In genomic region chr18:7897119-7897518, GRCh38 we compare ENCODE assay signal across 21 cellular contexts.
DNase-seq lines count a peak whose midpoint lies in the region; ATAC-seq lines count a peak whose summit lies in the region.
"Had no signal": no experiment of that assay in that cellular context is flagged by ENCODE, and none has a peak within 500 bp of the region (broad histone marks: within the 10 kb centered on the region; RNA-seq: fewer than 3 reads in every experiment).

No MANE protein-coding gene starts in this region.

- 87% methylated on average over 4 of the region's 4 CpGs for WGBS in mesenchymal stem cell

- no peak overlapping the region for H3K18ac ChIP-seq in mesenchymal stem cell (ENCODE audit: low read depth in 1 of 2, low read length in 2 of 2)

- H3K27ac Mint-ChIP-seq in stimulated activated memory B cell treated with anti-CD40 and anti-IgM and Interleukin-4, amounts not matched to agents 10 μg/mL and 1 μg/mL and 100 μg/mL, for 72 hours, result no peak overlapping the region

- H3K4ac ChIP-seq in mesenchymal stem cell (ENCODE audit: low read depth in 1 of 2, low read length in 2 of 2), result no peak overlapping the region

- H4K91ac ChIP-seq in mesenchymal stem cell (ENCODE audit: low read length), result no peak overlapping the region

- peak; percentile 50 for DNase-seq in adipocyte (ENCODE audit: low read depth)
- DNase-seq in fibroblast of gingiva (ENCODE audit: low read depth), result peak; percentile 90
- no peak for DNase-seq in mesenchymal stem cell
- no peak for DNase-seq in NOMO-1 treated with dmso at 0.1 percent for 144 hours (lab: John Stamatoyannopoulos, UW; ENCODE audit: unreplicated experiment)
- DNase-seq: activated CD4-positive, alpha-beta T cell treated with anti-CD3 and anti-CD28 coated beads, Interleukin-2, amount 50 U/mL, for 4 hours; DND-41; foreskin melanocyte; KG1; MV-4-11; NCI-H1694 treated with DMSO at 0.1 percent for 48 hours; NCI-H2227 treated with DMSO at 0.1 percent for 48 hours; NCI-H82; PC-9; stimulated activated CD4-positive, alpha-beta T cell treated with anti-CD3 and anti-CD28 coated beads, Interleukin-2, amount 100 ng/mL, for 48 hours; stomach; T-helper 2 cell; WERI-Rb-1 had no signal

- no peak overlapping the region for H2AFZ ChIP-seq in mesenchymal stem cell (ENCODE audit: low read depth, low read length)
- H2AFZ ChIP-seq: PC-9 had no signal

- H2BK12ac ChIP-seq in mesenchymal stem cell (ENCODE audit: low read length in 2 of 2), result no peak overlapping the region

- H2BK5ac ChIP-seq in mesenchymal stem cell (ENCODE audit: low read depth, low read length, poor library complexity, severe bottlenecking), result no peak overlapping the region

- no peak for ATAC-seq in stimulated activated memory B cell treated with anti-CD40 and anti-IgM and Interleukin-4, amounts not matched to agents 10 μg/mL and 1 μg/mL and 100 μg/mL, for 72 hours
- ATAC-seq in HG02763 (IDR thresholded peaks at IDR 0.05; ENCODE audit: unreplicated experiment), result no peak

- no peaks in the 10 kb centered on the region for H3K27me3 Mint-ChIP-seq in stimulated activated memory B cell treated with anti-CD40 and anti-IgM and Interleukin-4, amounts not matched to agents 10 μg/mL and 1 μg/mL and 100 μg/mL, for 72 hours

- H3K27me3 ChIP-seq in adipocyte (replicated peaks; ENCODE audit: control insufficient read depth, insufficient read depth, low read length), result no peaks in the 10 kb centered on the region
- no peaks in the 10 kb centered on the region for H3K27me3 ChIP-seq in mesenchymal stem cell (ENCODE audit: control insufficient read depth in 1 of 2, insufficient read depth in 1 of 2, low read length in 2 of 2)
- no peaks in the 10 kb centered on the region for H3K27me3 ChIP-seq in subcutaneous abdominal adipose tissue (ENCODE audit: control insufficient read depth in 5 of 5, insufficient read depth in 4 of 5, low read length in 5 of 5)
- H3K27me3 ChIP-seq: stomach had no signal

- peak overlapping the region; percentile 45 for H3K4me3 ChIP-seq in adipocyte (ENCODE audit: low read length)
- H3K4me3 ChIP-seq in mesenchymal stem cell (ENCODE audit: insufficient read depth in 1 of 2, low read depth in 1 of 2, low read length in 2 of 2), result peak overlapping the region in 1 of 2 experiments; percentile 26
- H3K4me3 ChIP-seq in subcutaneous abdominal adipose tissue (ENCODE audit: low read depth in 1 of 5, low read length in 5 of 5), result peak overlapping the region in 1 of 5 donors; percentile 11
- H3K4me3 ChIP-seq: PC-9, skin epidermis, stomach had no signal

- no peak overlapping the region for H3K27ac ChIP-seq in mesenchymal stem cell (ENCODE audit: low read length, poor library complexity, severe bottlenecking)
- H3K27ac ChIP-seq in subcutaneous abdominal adipose tissue (ENCODE audit: low read depth, low read length), result peak overlapping the region; percentile 70
- H3K27ac ChIP-seq: PC-9, stomach, WERI-Rb-1 had no signal

- H3K36me3 ChIP-seq in adipocyte (ENCODE audit: control insufficient read depth, insufficient read depth, low read length, severe bottlenecking) (no peaks in the 10 kb centered on the region), mesenchymal stem cell (ENCODE audit: control insufficient read depth in 1 of 2, insufficient read depth in 2 of 2, low read depth in 1 of 2, low read length in 2 of 2) (no peaks in the 10 kb centered on the region), subcutaneous abdominal adipose tissue (ENCODE audit: control insufficient read depth in 5 of 5, insufficient read depth in 5 of 5, low read length in 5 of 5) (no peaks in the 10 kb centered on the region)
- H3K36me3 ChIP-seq: stomach, WERI-Rb-1 had no signal

- H2AK5ac ChIP-seq in mesenchymal stem cell (ENCODE audit: low read length, severe bottlenecking), result no peak overlapping the region

- no peak overlapping the region for H4K8ac ChIP-seq in mesenchymal stem cell (ENCODE audit: low read length)

- H3K9me3 Mint-ChIP-seq in stimulated activated memory B cell treated with anti-CD40 and anti-IgM and Interleukin-4, amounts not matched to agents 10 μg/mL and 1 μg/mL and 100 μg/mL, for 72 hours, result no peaks in the 10 kb centered on the region

- no peak overlapping the region for H3K23ac ChIP-seq in mesenchymal stem cell (ENCODE audit: low read length in 2 of 2)

- no peaks in the 10 kb centered on the region for H3K9me3 ChIP-seq in adipocyte (ENCODE audit: control insufficient read depth, low read length)
- no peaks in the 10 kb centered on the region for H3K9me3 ChIP-seq in mesenchymal stem cell (ENCODE audit: control insufficient read depth, low read length)
- no peaks in the 10 kb centered on the region for H3K9me3 ChIP-seq in subcutaneous abdominal adipose tissue (ENCODE audit: control insufficient read depth in 5 of 5, low read length in 5 of 5)
- H3K9me3 ChIP-seq: stomach had no signal

- no peak overlapping the region for H2BK15ac ChIP-seq in mesenchymal stem cell (ENCODE audit: low read depth, poor library complexity, severe bottlenecking)

- H3K36me3 Mint-ChIP-seq in stimulated activated memory B cell treated with anti-CD40 and anti-IgM and Interleukin-4, amounts not matched to agents 10 μg/mL and 1 μg/mL and 100 μg/mL, for 72 hours, result no peaks in the 10 kb centered on the region

- H3K14ac ChIP-seq in mesenchymal stem cell (ENCODE audit: low read length in 2 of 2), result no peak overlapping the region

- H2BK120ac ChIP-seq in mesenchymal stem cell (ENCODE audit: low read depth, low read length), result no peak overlapping the region

- peaks cover 25% of the 10 kb centered on the region for H3K79me1 ChIP-seq in mesenchymal stem cell (replicated peaks; ENCODE audit: low read length, poor library complexity, severe bottlenecking)

- H3K4me1 ChIP-seq in adipocyte (ENCODE audit: control insufficient read depth, insufficient read depth, low read length) (peaks cover 52% of the 10 kb centered on the region), mesenchymal stem cell (ENCODE audit: control insufficient read depth, insufficient read depth, low read depth, low read length) (peaks cover 3% of the 10 kb centered on the region), subcutaneous abdominal adipose tissue (ENCODE audit: control insufficient read depth in 5 of 5, insufficient read depth in 5 of 5, low read length in 5 of 5) (peaks cover 0 to 52% (median 40%) of the 10 kb centered on the region in 5 donors)

- no peak overlapping the region for H3K4me3 Mint-ChIP-seq in stimulated activated memory B cell treated with anti-CD40 and anti-IgM and Interleukin-4, amounts not matched to agents 10 μg/mL and 1 μg/mL and 100 μg/mL, for 72 hours

- H3K9ac ChIP-seq in adipocyte (ENCODE audit: low read length) (peak overlapping the region; percentile 87), mesenchymal stem cell (ENCODE audit: low read length) (peak overlapping the region; percentile 5), subcutaneous abdominal adipose tissue (ENCODE audit: low read length in 5 of 5) (peak overlapping the region in 3 of 5 donors; percentile 21 to 39 (median 38))

- no peaks in the 10 kb centered on the region for H3K4me1 Mint-ChIP-seq in stimulated activated memory B cell treated with anti-CD40 and anti-IgM and Interleukin-4, amounts not matched to agents 10 μg/mL and 1 μg/mL and 100 μg/mL, for 72 hours

- H3K4me2 ChIP-seq in mesenchymal stem cell (ENCODE audit: low read length, poor library complexity, severe bottlenecking), result no peak overlapping the region

Comparison
In these comparisons a context has a peak if more than half of its experiments do, and no peak if none do; other contexts are left out.
1. DNase-seq: peak in adipocyte (single experiment) and fibroblast of gingiva (single experiment); none in mesenchymal stem cell (single experiment) and NOMO-1 treated with dmso at 0.1 percent for 144 hours (single experiment).
2. H3K9ac ChIP-seq: peak in every context shown above with its lines; median percentile 87 in adipocyte; 38 in subcutaneous abdominal adipose tissue; 5 in mesenchymal stem cell.